ENCODE assay signal across 10 cellular contexts in the genomic region with DNA sequence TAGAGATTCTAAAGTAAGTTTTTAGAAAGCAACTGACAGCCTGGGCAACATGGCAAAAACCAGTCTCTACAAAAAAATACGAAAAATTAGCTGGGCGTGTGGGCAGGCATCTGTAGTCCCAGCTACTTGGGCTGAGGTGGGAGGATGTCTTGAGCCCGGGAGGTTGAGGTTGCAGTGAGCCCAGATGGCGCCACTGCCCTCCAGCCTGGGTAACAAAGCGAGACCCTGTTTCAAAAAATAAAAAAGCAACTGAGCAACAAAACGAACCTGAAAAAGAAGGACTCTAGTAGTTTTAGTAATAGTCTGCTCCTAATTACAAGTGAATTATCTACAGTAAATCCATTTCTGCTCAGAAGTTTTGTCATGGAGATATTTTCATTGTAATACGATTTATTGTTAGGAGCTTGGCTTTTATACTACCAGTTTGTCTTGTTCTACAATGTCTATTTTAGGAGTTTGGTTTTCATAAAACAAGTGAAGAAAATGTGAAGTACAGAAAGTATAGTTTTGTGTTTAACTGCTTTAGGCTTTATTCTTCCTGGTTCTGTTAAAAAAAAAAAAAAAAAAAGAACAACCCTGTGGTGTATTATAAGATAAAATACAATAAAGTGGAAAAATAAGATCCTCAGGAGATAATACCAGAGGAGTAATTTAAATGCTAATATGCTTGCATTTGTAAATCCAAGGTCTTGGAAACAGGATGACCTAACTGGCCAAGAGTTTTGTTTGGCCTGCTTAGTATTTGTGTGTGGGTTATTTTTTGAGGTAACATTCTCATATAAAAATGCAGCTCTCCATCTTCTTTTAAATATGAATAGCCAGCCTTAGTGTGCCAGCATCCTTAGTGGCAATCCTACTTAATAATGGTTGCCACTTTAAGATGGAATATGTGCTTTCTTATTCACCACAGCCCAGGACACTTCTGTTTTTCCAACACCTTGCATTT. TPM values are rescaled to one million over a fixed set of nuclear protein-coding genes. Genes with fewer than 3 reads are reported as not detected.
A peak's percentile ranks its signal among the peaks of the same experiment; 100 is the strongest.
DNase-seq lines count a peak whose midpoint lies in the region; ATAC-seq and TF ChIP-seq lines count a peak whose summit lies in the region.
"Had no signal": no experiment of that assay in that cellular context is flagged by ENCODE, and none has a peak within 500 bp of the region (broad histone marks: within the 10 kb centered on the region; RNA-seq: fewer than 3 reads in every experiment).

No MANE protein-coding gene starts in this region.

- H3K4me3 Mint-ChIP-seq in activated CD4-positive, alpha-beta memory T cell treated with anti-CD3 and anti-CD28 coated beads, Interleukin-2, amount 10 ng/mL, durations not matched to agents 7 days and 5 days: no peak overlapping the region

- H3K4me3 ChIP-seq in HFF-Myc (replicated peaks; ENCODE audit: low read depth, low read length) (peak overlapping the region; percentile 79; the same call in 1 of the 2 replicates), kidney epithelial cell (ENCODE audit: low read depth, low read length) (no peak overlapping the region)
- H3K4me3 ChIP-seq: cardiac muscle cell had no signal

- H3K36me3 ChIP-seq in kidney epithelial cell (ENCODE audit: control insufficient read depth, insufficient read depth, low read length): no peaks in the 10 kb centered on the region

- CTCF ChIA-PET in activated CD4-positive, alpha-beta memory T cell treated with anti-CD3 and anti-CD28 coated beads, Interleukin-2, amount 10 ng/mL, durations not matched to agents 7 days and 5 days (lab: Charles Lee): no interaction called here

- H3K9me3 Mint-ChIP-seq in activated CD4-positive, alpha-beta memory T cell treated with anti-CD3 and anti-CD28 coated beads, Interleukin-2, amount 10 ng/mL, durations not matched to agents 7 days and 5 days: no peaks in the 10 kb centered on the region

- H3K27me3 Mint-ChIP-seq in activated CD4-positive, alpha-beta memory T cell treated with anti-CD3 and anti-CD28 coated beads, Interleukin-2, amount 10 ng/mL, durations not matched to agents 7 days and 5 days: no peaks in the 10 kb centered on the region

- peaks cover 30% of the 10 kb centered on the region for H3K36me3 Mint-ChIP-seq in activated CD4-positive, alpha-beta memory T cell treated with anti-CD3 and anti-CD28 coated beads, Interleukin-2, amount 10 ng/mL, durations not matched to agents 7 days and 5 days (ENCODE audit: low read depth)

- POLR2A ChIA-PET in activated CD4-positive, alpha-beta memory T cell treated with anti-CD3 and anti-CD28 coated beads, Interleukin-2, amount 10 ng/mL, durations not matched to agents 7 days and 5 days (lab: Charles Lee): interaction anchor here (1.0 kb wide), 1 partner anchor 582 kb away, joined by 3 read pairs; no protein-coding TSS in a partner anchor

- H3K27ac Mint-ChIP-seq in activated CD4-positive, alpha-beta memory T cell treated with anti-CD3 and anti-CD28 coated beads, Interleukin-2, amount 10 ng/mL, durations not matched to agents 7 days and 5 days: peak overlapping the region; percentile 33

- DNase-seq in Daoy (ENCODE audit: low read depth) (peak; percentile 13), HFF-Myc (ENCODE audit: extremely low read depth, low read depth) (no peak), kidney epithelial cell (ENCODE audit: low read depth) (no peak), SKM-1 treated with dmso at 0.1 percent for 144 hours (lab: John Stamatoyannopoulos, UW; ENCODE audit: unreplicated experiment) (no peak)
- no peak for DNase-seq in activated CD4-positive, alpha-beta memory T cell treated with anti-CD3 and anti-CD28 coated beads, Interleukin-2, amount 10 ng/mL, durations not matched to agents 7 days and 5 days
- DNase-seq: NCI-H1092 treated with DMSO at 0.1 percent for 48 hours had no signal

- no peaks in the 10 kb centered on the region for H3K27me3 ChIP-seq in kidney epithelial cell (ENCODE audit: control insufficient read depth, insufficient read depth, low read length)
- H3K27me3 ChIP-seq: cardiac muscle cell had no signal

- TF ChIP-seq CTCF in HFF-Myc (IDR thresholded peaks at IDR 0.05; ENCODE audit: low read depth, low read length, missing control alignments) (no peak), kidney epithelial cell (IDR thresholded peaks at IDR 0.05; ENCODE audit: insufficient read depth, low read length, poor library complexity, severe bottlenecking) (peak; percentile 20)

- ATAC-seq in GM18861 (IDR thresholded peaks at IDR 0.05; ENCODE audit: unreplicated experiment): no peak
- ATAC-seq in GM19452 (IDR thresholded peaks at IDR 0.05; ENCODE audit: unreplicated experiment): no peak
- no peak for ATAC-seq in GM21381 (IDR thresholded peaks at IDR 0.05; ENCODE audit: unreplicated experiment)

- peaks cover 30% of the 10 kb centered on the region for H3K4me1 Mint-ChIP-seq in activated CD4-positive, alpha-beta memory T cell treated with anti-CD3 and anti-CD28 coated beads, Interleukin-2, amount 10 ng/mL, durations not matched to agents 7 days and 5 days

RNA-seq across cellular contexts. Expression of a gene that starts 2.8 kb away (rescaled TPM):
- total RNA-seq in Daoy (2014; rRNA removed; shearing (Covaris generic)): 96.2 and 106 TPM in 2 replicates
- total RNA-seq in activated CD4-positive, alpha-beta memory T cell treated with anti-CD3 and anti-CD28 coated beads, Interleukin-2, amount 10 ng/mL, durations not matched to agents 7 days and 5 days: 10 to 100 TPM; 58.8 to 63.7 TPM
- total RNA-seq in kidney epithelial cell: 34.3 and 43.2 TPM in 2 replicates
